Comparison of ENCODE assay signal across 27 cellular contexts in the genomic region with DNA sequence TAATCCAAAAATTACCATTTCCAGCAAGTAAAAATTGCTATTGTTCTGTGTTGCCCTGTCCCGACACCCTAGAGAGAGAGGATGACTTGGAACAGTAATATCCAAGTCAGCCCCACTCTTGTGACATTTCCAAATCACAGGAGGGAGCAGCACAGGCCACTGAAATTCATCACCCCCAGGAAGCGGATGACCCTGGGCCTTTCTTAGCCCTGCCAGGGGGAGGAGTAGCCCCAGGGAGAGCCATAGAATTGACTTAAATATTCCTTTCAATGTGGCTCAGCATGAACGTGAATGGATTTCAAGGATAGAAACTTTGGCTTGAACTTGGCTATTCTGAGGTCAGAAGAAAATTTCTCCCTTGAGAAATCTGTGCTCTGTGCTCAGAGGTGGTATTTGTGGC.
DNase-seq lines count a peak whose midpoint lies in the region; ATAC-seq, FAIRE-seq and TF ChIP-seq lines count a peak whose summit lies in the region.
"Had no signal": no experiment of that assay in that cellular context is flagged by ENCODE, and none has a peak within 500 bp of the region (broad histone marks: within the 10 kb centered on the region; RNA-seq: fewer than 3 reads in every experiment).

No MANE protein-coding gene starts in this region.

- no peaks in the 10 kb centered on the region for H3K36me3 ChIP-seq in GM23338 (ENCODE audit: insufficient read depth)
- H3K36me3 ChIP-seq in H1 (ENCODE audit: control insufficient read depth in 2 of 4, insufficient read depth in 4 of 4, low read length in 3 of 4) = no peaks in the 10 kb centered on the region

- no peak for TF ChIP-seq EP300 in H1 (IDR thresholded peaks at IDR 0.05; ENCODE audit: borderline replicate concordance in 1 of 2, low read depth in 2 of 2, low read length in 2 of 2)

- no peaks in the 10 kb centered on the region for H3K79me1 ChIP-seq in H1 (ENCODE audit: low read depth, low read length)

- no peak overlapping the region for H3K18ac ChIP-seq in H1 (ENCODE audit: extremely low read depth, low read length)

- H3K4me3 ChIP-seq in GM23338 = no peak overlapping the region
- no peak overlapping the region; a peak in 1 of 8 replicates for H3K4me3 ChIP-seq in H1 (ENCODE audit: extremely low read depth in 1 of 4, insufficient read depth in 2 of 4, low read depth in 3 of 4, low read length in 4 of 4)
- H3K4me3 ChIP-seq: SK-N-MC had no signal

- H3K9me2 ChIP-seq in GM23338 (ENCODE audit: insufficient read depth) = no peaks in the 10 kb centered on the region

- FAIRE-seq in H1 (lab: Jason Lieb, UNC) = peak; percentile 48
- FAIRE-seq: G401.6, GM12892 had no signal

- H2BK15ac ChIP-seq in H1 (ENCODE audit: low read length) = no peak overlapping the region

- H3K56ac ChIP-seq in H1 (replicated peaks; ENCODE audit: insufficient read length, low read depth, low read length) = no peak overlapping the region

- H4K20me1 ChIP-seq in GM23338 (replicated peaks; ENCODE audit: insufficient read depth) (no peaks in the 10 kb centered on the region), H1 (replicated peaks in 1 of 2; ENCODE audit: control insufficient read depth in 1 of 2, insufficient read depth in 2 of 2, low read length in 2 of 2) (no peaks in the 10 kb centered on the region)

- POLR2A ChIA-PET in H1 (lab: Charles Lee; ENCODE audit: partially characterized antibody) = no interaction called here

- no peaks in the 10 kb centered on the region for H3K23me2 ChIP-seq in H1 (ENCODE audit: low read depth, low read length)

- H3K27ac ChIP-seq in GM23338 (ENCODE audit: low read depth) = no peak overlapping the region
- H3K27ac ChIP-seq in H1 (ENCODE audit: low read depth, low read length) = no peak overlapping the region
- H3K27ac ChIP-seq: C4-2B, SK-N-MC had no signal

- H3K4me1 ChIP-seq in GM23338 (ENCODE audit: insufficient read depth) (peaks cover 8% of the 10 kb centered on the region), H1 (replicated peaks in 1 of 4; ENCODE audit: control insufficient read depth in 3 of 4, insufficient read depth in 4 of 4, low read length in 3 of 4) (peaks cover 0 to 6% (median 3%) of the 10 kb centered on the region in 4 experiments; a peak in 4 of 7 replicates)

- no peak overlapping the region for H4K8ac ChIP-seq in H1 (ENCODE audit: extremely low read depth, insufficient read depth, low read length)

- no peak overlapping the region for H3K9ac ChIP-seq in H1 (replicated peaks in 1 of 4; ENCODE audit: extremely low read depth in 1 of 4, low read depth in 3 of 4, low read length in 3 of 4)

- H3K27me3 ChIP-seq in GM23338 (ENCODE audit: insufficient read depth) (no peaks in the 10 kb centered on the region), H1 (replicated peaks in 1 of 4; ENCODE audit: control insufficient read depth in 3 of 4, extremely low read depth in 1 of 4, insufficient read depth in 3 of 4, low read length in 3 of 4) (no peaks in the 10 kb centered on the region)

- CTCF ChIA-PET in H1 (lab: Charles Lee; ENCODE audit: partially characterized antibody) = interaction anchor here (1.5 to 1.6 kb wide), 2 partner anchors 11 to 352 kb away, joined by 4 to 7 read pairs; no protein-coding TSS in a partner anchor

- H2AFZ ChIP-seq in GM23338 = no peak overlapping the region
- H2AFZ ChIP-seq in H1 (ENCODE audit: low read length) = no peak overlapping the region

- TF ChIP-seq POLR2A in H1 (IDR thresholded peaks at IDR 0.05; ENCODE audit: control extremely low read depth in 1 of 2, low read depth in 2 of 2, low read length in 2 of 2) (no peak), erythroblast (IDR thresholded peaks at IDR 0.05; ENCODE audit: low read length) (no peak)

- H3K79me2 ChIP-seq in GM23338 (replicated peaks; ENCODE audit: insufficient read depth) = no peaks in the 10 kb centered on the region
- no peaks in the 10 kb centered on the region for H3K79me2 ChIP-seq in H1 (ENCODE audit: control insufficient read depth in 1 of 2, insufficient read depth in 2 of 2, low read length in 2 of 2)

- H4K5ac ChIP-seq in H1 (ENCODE audit: insufficient read length, low read depth, low read length) = no peak overlapping the region

- H3K4me3 Mint-ChIP-seq in GM23338 = peak overlapping the region; percentile 25
- H3K4me3 Mint-ChIP-seq: CD8-positive, alpha-beta memory T cell had no signal

- H2BK20ac ChIP-seq in H1 (ENCODE audit: low read length) = no peak overlapping the region

- H3K27ac Mint-ChIP-seq in GM23338 = no peak overlapping the region
- H3K27ac Mint-ChIP-seq: CD8-positive, alpha-beta memory T cell had no signal

- no peaks in the 10 kb centered on the region for H3K9me3 Mint-ChIP-seq in GM23338

- H3K14ac ChIP-seq in H1 (ENCODE audit: insufficient read length) = no peak overlapping the region

- peaks cover 2% of the 10 kb centered on the region for H3K27me3 Mint-ChIP-seq in GM23338 (ENCODE audit: insufficient read depth, low read depth, poor library complexity)

- H2BK12ac ChIP-seq in H1 (ENCODE audit: low read depth, low read length) = no peak overlapping the region

- H3K23ac ChIP-seq in H1 (ENCODE audit: insufficient read length) = no peak overlapping the region

- no peak overlapping the region for H4K91ac ChIP-seq in H1 (replicated peaks; ENCODE audit: insufficient read length, low read length)

- no peaks in the 10 kb centered on the region for H3F3A ChIP-seq in GM23338 (replicated peaks; ENCODE audit: low read depth)

- H3K9me3 ChIP-seq in H1 (ENCODE audit: insufficient read depth in 2 of 2, low read depth in 1 of 2, low read length in 1 of 2) = no peaks in the 10 kb centered on the region

- peak overlapping the region; percentile 18; the same call in 1 of the 2 replicates for H3K4me2 ChIP-seq in GM23338
- H3K4me2 ChIP-seq in H1 (ENCODE audit: insufficient read depth in 1 of 2, low read depth in 2 of 2, low read length in 2 of 2) = peak overlapping the region; percentile 28 to 39; a peak in 3 of 4 replicates

- no peak overlapping the region for H3K4ac ChIP-seq in H1 (replicated peaks; ENCODE audit: insufficient read length, low read depth, low read length)

- 37% methylated on average over 3 of the region's 3 CpGs; no CpG with 5 or more reads in 1 of the 2 experiments for WGBS in H1 (ENCODE audit: extremely low coverage in 1 of 2, insufficient coverage in 1 of 2, insufficient read length in 1 of 2, insufficient replicate concordance in 2 of 2, low coverage in 1 of 2, low lambda C conversion rate in 2 of 2, missing lambda C conversion rate in 1 of 2), 2 experiments

- TF ChIP-seq CTCF in GM23338 (conservative IDR thresholded peaks at IDR 0.05; ENCODE audit: low read depth in 2 of 2) = peak in 1 of 2 experiments; percentile 15; a peak in 1 of 4 replicates
- no peak for TF ChIP-seq CTCF in H1 (IDR thresholded peaks at IDR 0.05; ENCODE audit: control extremely low read depth in 1 of 3, insufficient read depth in 1 of 3, low read depth in 1 of 3, low read length in 3 of 3)

- no peaks in the 10 kb centered on the region for H3K36me3 Mint-ChIP-seq in GM23338 (ENCODE audit: low read depth)
- H3K36me3 Mint-ChIP-seq: CD8-positive, alpha-beta memory T cell had no signal

- H2BK5ac ChIP-seq in H1 (ENCODE audit: low read depth, low read length) = no peak overlapping the region

- ATAC-seq in GM23338 = peak; percentile 99
- ATAC-seq: PC-3 had no signal

- no peak overlapping the region for H2AK5ac ChIP-seq in H1 (ENCODE audit: low read depth, low read length)

- DNase-seq in GM23338 (ENCODE audit: low spot score) (peak; percentile 68), NCI-H2227 treated with DMSO at 0.1 percent for 48 hours (lab: John Stamatoyannopoulos, UW) (peak; percentile 46), H1 (ENCODE audit: low read depth in 1 of 2, low spot score in 2 of 2) (peak in 1 of 2 experiments; percentile 58), iPS-NIHi11 (ENCODE audit: low spot score) (peak; percentile 37), HUDEP-2 (lab: John Stamatoyannopoulos, UW; ENCODE audit: unreplicated experiment in 76 of 76) (no peak), KG1 (lab: John Stamatoyannopoulos, UW) (no peak), erythroblast (lab: John Stamatoyannopoulos, UW) (no peak)
- no peak for DNase-seq in stimulated activated naive CD4-positive, alpha-beta T cell treated with Interleukin-2 at 50 U/mL for 16 hours (lab: John Stamatoyannopoulos, UW)
- DNase-seq: Calu3; CD8-positive, alpha-beta memory T cell; DMS153; GOT3; KBM-7; NCI-H1092; NCI-H1436; NCI-H1930; NCI-H345; NCI-H524; NCI-H82; PC-3; RPMI8226; SHP77; SW 1271 had no signal

- H3K4me1 Mint-ChIP-seq in GM23338 = peaks cover 16% of the 10 kb centered on the region
- H3K4me1 Mint-ChIP-seq: CD8-positive, alpha-beta memory T cell had no signal

- TF ChIP-seq RAD21 in H1 (IDR thresholded peaks at IDR 0.05 in 1 of 2, conservative IDR thresholded peaks at IDR 0.05 in 1 of 2; ENCODE audit: low read depth in 2 of 2, low read length in 2 of 2) = peak in 1 of 2 experiments; percentile 39; a peak in 1 of 4 replicates

- no peak overlapping the region for H2BK120ac ChIP-seq in H1 (replicated peaks; ENCODE audit: low read depth, low read length)

TF ChIP-seq in GM23338, 12 proteins besides CTCF, POLR2A, EP300 and RAD21 (continues in another document):
- no peak for TF ChIP-seq POLR2AphosphoS5 (IDR thresholded peaks at IDR 0.05; ENCODE audit: low read depth)
- TF ChIP-seq JUNB (IDR thresholded peaks at IDR 0.05; ENCODE audit: unreplicated experiment) = no peak

TF ChIP-seq in H1, 55 proteins besides CTCF, POLR2A, EP300 and RAD21:
- TF ChIP-seq NANOG (IDR thresholded peaks at IDR 0.05; ENCODE audit: insufficient read depth, low read depth, low read length, poor library complexity, severe bottlenecking) (peak; percentile 46), ASH2L (IDR thresholded peaks at IDR 0.05; ENCODE audit: low read length) (no peak)

Comparison
In these comparisons a context has a peak if more than half of its experiments do, and no peak if none do; other contexts are left out.
1. DNase-seq: peak in GM23338 (single experiment), NCI-H2227 treated with DMSO at 0.1 percent for 48 hours (single experiment) and iPS-NIHi11 (single experiment); none in HUDEP-2 (0 of 76), KG1 (single experiment), stimulated activated naive CD4-positive, alpha-beta T cell treated with Interleukin-2 at 50 U/mL for 16 hours (single experiment) and erythroblast (0 of 2).